ENCODE assay signal across 8 cellular contexts in the genomic region with DNA sequence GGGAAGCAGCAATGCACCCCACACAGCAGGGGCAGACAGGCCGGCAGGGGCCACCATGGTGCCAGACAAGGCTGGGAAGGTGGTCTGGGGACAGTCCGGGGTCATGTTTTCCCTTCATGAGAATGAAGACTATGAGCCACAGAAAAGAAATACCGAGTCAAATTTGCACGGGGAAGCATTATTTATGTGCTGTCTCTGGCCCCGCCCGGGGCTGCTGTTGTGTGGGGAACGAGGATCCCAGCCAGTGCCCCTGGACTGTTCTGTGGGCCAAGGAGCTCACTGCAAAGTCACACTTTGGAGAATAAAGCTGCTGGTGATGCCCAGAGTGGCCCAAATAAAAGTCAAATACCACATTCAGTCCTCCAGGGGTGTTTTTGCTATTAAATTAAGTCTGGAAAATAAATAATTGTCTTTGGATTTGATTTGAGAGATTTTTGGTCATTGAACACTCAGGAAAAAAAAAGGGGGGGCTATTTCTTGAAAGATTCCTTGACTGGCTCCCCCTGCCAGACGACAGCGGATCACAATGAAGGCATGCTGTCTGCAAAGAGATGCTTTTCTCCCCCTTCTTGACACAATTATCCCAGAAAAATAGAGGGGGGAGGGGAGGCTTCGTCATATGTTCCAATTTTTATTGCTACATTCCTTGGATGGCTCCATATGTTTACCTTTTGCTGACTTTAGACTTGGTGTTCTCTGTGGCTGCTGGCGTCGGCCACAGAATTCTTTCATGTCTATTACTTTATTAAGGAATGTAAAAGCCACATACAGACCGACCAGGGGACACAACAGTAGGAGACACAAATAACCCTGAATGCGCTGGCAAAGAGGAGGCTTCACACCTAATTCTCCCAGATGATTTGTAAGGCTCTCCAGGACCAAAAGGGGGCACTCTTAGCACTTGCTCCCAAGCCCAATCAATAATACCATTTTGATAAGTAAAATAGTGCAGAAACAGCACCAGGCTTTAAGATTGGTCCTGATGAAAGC. TPM values are rescaled to one million over a fixed set of nuclear protein-coding genes. Genes with fewer than 3 reads are reported as not detected.
DNase-seq lines count a peak whose midpoint lies in the region; ATAC-seq and TF ChIP-seq lines count a peak whose summit lies in the region.

No MANE protein-coding gene starts in this region.

- H3K4me1 ChIP-seq in H9 (ENCODE audit: insufficient read depth, low read length) (no peaks in the 10 kb centered on the region), Panc1 (ENCODE audit: control insufficient read depth, insufficient read depth, low read length) (no peaks in the 10 kb centered on the region), smooth muscle cell (ENCODE audit: low read depth) (peaks cover 8% of the 10 kb centered on the region)

- no peak overlapping the region for H3T11ph ChIP-seq in H9 (ENCODE audit: low read length)

- H4K5ac ChIP-seq in H9 (ENCODE audit: insufficient read length, low read depth, low read length) = no peak overlapping the region

- no peak overlapping the region for H2BK5ac ChIP-seq in H9 (ENCODE audit: insufficient read length, low read length)

- no peak overlapping the region for H2AFZ ChIP-seq in H9 (ENCODE audit: low read length)
- no peak overlapping the region for H2AFZ ChIP-seq in smooth muscle cell (ENCODE audit: low read depth)

- no peaks in the 10 kb centered on the region for H3K79me1 ChIP-seq in H9 (ENCODE audit: insufficient read depth, low read depth, low read length, poor library complexity, severe bottlenecking)

- H3K18ac ChIP-seq in H9 (ENCODE audit: insufficient read length, low read depth, low read length) = no peak overlapping the region

- H4K8ac ChIP-seq in H9 (replicated peaks; ENCODE audit: insufficient read length, low read depth, low read length) = no peak overlapping the region

- ATAC-seq in Panc1 (no peak), Right ventricle myocardium superior (ENCODE audit: poor library complexity) (no peak)

- H3K9me3 Mint-ChIP-seq in H9 = no peaks in the 10 kb centered on the region

- H2BK120ac ChIP-seq in H9 (ENCODE audit: low read depth, low read length, poor library complexity, severe bottlenecking) = no peak overlapping the region

- H2BK15ac ChIP-seq in H9 (ENCODE audit: low read depth, low read length) = no peak overlapping the region

- POLR2A ChIA-PET in Panc1 (lab: Charles Lee) = no interaction called here

- H3K4me1 Mint-ChIP-seq in H9 = peaks cover 15 to 20% of the 10 kb centered on the region in 2 experiments

- no peak overlapping the region for H3K4ac ChIP-seq in H9 (ENCODE audit: low read depth, low read length)

- WGBS in H9 (ENCODE audit: extremely low coverage, insufficient read length, low lambda C conversion rate) = no CpG with 5 or more reads among the region's 14 CpGs
- WGBS in smooth muscle cell (ENCODE audit: low lambda C conversion rate) = 63% methylated on average over 14 of the region's 14 CpGs

- no peak overlapping the region for H2AK5ac ChIP-seq in H9 (ENCODE audit: insufficient read length, low read length)

- H3K4me2 ChIP-seq in H9 (ENCODE audit: insufficient read depth, insufficient read length, low read length) = no peak overlapping the region
- H3K4me2 ChIP-seq in smooth muscle cell = no peak overlapping the region

- no peaks in the 10 kb centered on the region for H3K23me2 ChIP-seq in H9 (ENCODE audit: insufficient read length, low read depth, low read length, poor library complexity, severe bottlenecking)

- H3K23ac ChIP-seq in H9 (ENCODE audit: insufficient read length, low read depth, low read length) = no peak overlapping the region

- H3K9ac ChIP-seq in H9 (ENCODE audit: extremely low read depth, insufficient read length, low read length) (no peak overlapping the region), smooth muscle cell (ENCODE audit: low read depth) (no peak overlapping the region)

- CTCF ChIA-PET in Panc1 (lab: Charles Lee) = interaction anchor here (0.6 kb wide), 1 partner anchor 374 kb away, joined by 4 read pairs; no protein-coding TSS in a partner anchor

- H3K14ac ChIP-seq in H9 (ENCODE audit: insufficient read depth, low read length) = no peak overlapping the region

- DNase-seq in Ammon's horn (ENCODE audit: low spot score) (peak; percentile 45), H9 (peak; percentile 59), Panc1 (ENCODE audit: low read depth, low spot score) (no peak), fibroblast of peridontal ligament (ENCODE audit: extremely low read depth) (peak; percentile 70), smooth muscle cell (lab: John Stamatoyannopoulos, UW; ENCODE audit: unreplicated experiment) (no peak), epidermal melanocyte (ENCODE audit: insufficient read length, low spot score) (no peak), COR-L47 (lab: John Stamatoyannopoulos, UW) (no peak), Right ventricle myocardium superior (no peak)

- intact Hi-C loops in Panc1 (cut with micrococcal nuclease; ENCODE audit: unreplicated experiment) = loop anchor here (5.0 kb wide), 1 partner anchor 351 kb away; no protein-coding TSS in a partner anchor
- intact Hi-C loops in Right ventricle myocardium superior (cut with DNase I) = no loop called here

- H4K20me1 ChIP-seq in H9 (ENCODE audit: control insufficient read depth, insufficient read depth, insufficient read length) (no peaks in the 10 kb centered on the region), smooth muscle cell (ENCODE audit: low read depth) (no peaks in the 10 kb centered on the region)

- no peaks in the 10 kb centered on the region for H3K27me3 Mint-ChIP-seq in H9 (ENCODE audit: low read depth)

- no peak overlapping the region for H4K91ac ChIP-seq in H9 (ENCODE audit: insufficient read length, low read depth, low read length)

- in situ Hi-C loops in Panc1 (cut with HindIII; ENCODE audit: low pct_unique_long_range_greater_than_20kb, low sequenced_read_pairs) = no loop called here

- no peaks in the 10 kb centered on the region for H3K36me3 Mint-ChIP-seq in H9 (ENCODE audit: insufficient read depth in 1 of 3, low read depth in 3 of 3)

- no peaks in the 10 kb centered on the region for H3K27me3 ChIP-seq in H9 (ENCODE audit: insufficient read depth, low read length)
- H3K27me3 ChIP-seq in Panc1 (ENCODE audit: control insufficient read depth, insufficient read depth, low read length) = 0 out of 2 replicates have a peak, but pooled peaks cover 3% of the 10 kb centered on the region
- no peaks in the 10 kb centered on the region for H3K27me3 ChIP-seq in smooth muscle cell (ENCODE audit: low read depth)

- H3K56ac ChIP-seq in H9 (ENCODE audit: insufficient read length, low read depth, low read length) = no peak overlapping the region

- H3K79me2 ChIP-seq in H9 (ENCODE audit: insufficient read depth, low read length) (no peaks in the 10 kb centered on the region), smooth muscle cell (ENCODE audit: low read depth) (no peaks in the 10 kb centered on the region)

- H3K9me3 ChIP-seq in H9 (ENCODE audit: control insufficient read depth, low read depth, low read length) (no peaks in the 10 kb centered on the region), Panc1 (ENCODE audit: control insufficient read depth, insufficient read depth, low read depth, low read length) (no peaks in the 10 kb centered on the region), smooth muscle cell (replicated peaks; ENCODE audit: low read depth) (no peaks in the 10 kb centered on the region)

- H3K4me3 Mint-ChIP-seq in H9 = no peak overlapping the region

- BruUV-seq in Panc1 (replicated peaks; lab: Mats Ljungman, UMichigan) = no TSS peak

- no peak overlapping the region for H2BK20ac ChIP-seq in H9 (ENCODE audit: low read depth, low read length, poor library complexity, severe bottlenecking)

- no peak overlapping the region for H3K27ac Mint-ChIP-seq in H9

- H3K27ac ChIP-seq in H9 (ENCODE audit: insufficient read length, low read depth, low read length) = no peak overlapping the region
- no peak overlapping the region for H3K27ac ChIP-seq in Panc1 (ENCODE audit: low read length)
- H3K27ac ChIP-seq in smooth muscle cell (ENCODE audit: low read depth) = no peak overlapping the region

- H3K36me3 ChIP-seq in Panc1 (ENCODE audit: control insufficient read depth, insufficient read depth, low read length) (no peaks in the 10 kb centered on the region), smooth muscle cell (ENCODE audit: low read depth) (no peaks in the 10 kb centered on the region)

- TF ChIP-seq CTCF in H9 (conservative IDR thresholded peaks at IDR 0.05) (peak; percentile 84), Panc1 (IDR thresholded peaks at IDR 0.05) (peak; percentile 73), smooth muscle cell (IDR thresholded peaks at IDR 0.05; ENCODE audit: borderline replicate concordance, insufficient read depth, poor library complexity, severe bottlenecking) (peak; percentile 55)

- H3F3A ChIP-seq in smooth muscle cell (ENCODE audit: low read depth) = no peaks in the 10 kb centered on the region

- no peak overlapping the region for H2BK12ac ChIP-seq in H9 (ENCODE audit: insufficient read length, low read depth, low read length)

- H3K4me3 ChIP-seq in Panc1 (ENCODE audit: low read depth in 2 of 2, low read length in 2 of 2) = no peak overlapping the region
- H3K4me3 ChIP-seq in smooth muscle cell = no peak overlapping the region

RNA-seq across cellular contexts. Expression of a gene that starts 27.1 kb away (rescaled TPM):
- total RNA-seq in H9 (2021) = not detected in 2 replicates
- total RNA-seq in Panc1 (2021; ENCODE audit: unreplicated experiment) = not detected
- polyA plus RNA-seq in Panc1 (2012; ENCODE audit: insufficient read length) = not detected
- total RNA-seq in smooth muscle cell = 0.45 TPM in 1 of 2 replicates, not detected in the other
- polyA plus RNA-seq in smooth muscle cell = 0.24 TPM in 1 of 2 replicates, not detected in the other
- not detected for total RNA-seq in Right ventricle myocardium superior

Comparison
In these comparisons a context has a peak if more than half of its experiments do, and no peak if none do; other contexts are left out.
1. DNase-seq: peak in Ammon's horn (single experiment), H9 (single experiment) and fibroblast of peridontal ligament (single experiment); none in Panc1 (single experiment), smooth muscle cell (single experiment), epidermal melanocyte (single experiment), COR-L47 (single experiment) and Right ventricle myocardium superior (single experiment).
2. Peak in every context shown above with its lines, with median percentiles within 50 percentile points of each other: CTCF ChIP-seq.